Comparison of ENCODE assay signal across 36 cellular contexts in the genomic region with DNA sequence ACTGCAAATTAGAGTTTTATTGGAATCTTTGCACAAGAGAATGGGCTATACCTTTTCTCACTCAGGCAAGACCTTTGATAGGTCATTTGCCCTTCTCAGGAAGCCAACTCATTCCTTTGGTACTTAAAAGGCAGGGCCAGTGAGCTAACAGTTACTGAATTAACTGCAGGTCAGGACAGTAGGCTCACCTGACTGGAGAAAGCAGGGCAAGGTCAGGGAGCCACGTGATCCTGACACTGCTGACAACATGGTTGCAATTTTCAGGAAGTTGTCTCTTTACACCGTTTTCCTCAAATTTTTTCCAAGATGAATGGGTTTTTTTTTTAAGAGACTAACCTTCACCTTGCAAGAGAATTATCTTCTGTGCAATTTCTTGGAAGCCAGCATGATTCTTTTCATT. TPM values are rescaled to one million over a fixed set of nuclear protein-coding genes. Genes with fewer than 3 reads are reported as not detected.
"Had no signal": no experiment of that assay in that cellular context is flagged by ENCODE, and none has a peak within 500 bp of the region (broad histone marks: within the 10 kb centered on the region; RNA-seq: fewer than 3 reads in every experiment).

No MANE protein-coding gene starts in this region.

- H3K4me3 ChIP-seq: cardiac muscle cell, colonic mucosa, heart left ventricle, left ventricle myocardium inferior, lung, right lobe of liver, upper lobe of left lung had no signal

- H3K4me1 ChIP-seq: colonic mucosa had no signal

- ATAC-seq: effector memory CD8-positive, alpha-beta T cell; esophagus mucosa; heart left ventricle; right lobe of liver; stimulated activated memory B cell treated with anti-CD40 and anti-IgM and Interleukin-4, amounts not matched to agents 10 μg/mL and 1 μg/mL and 100 μg/mL, for 72 hours; stimulated activated naive CD8-positive, alpha-beta T cell treated with anti-CD3 and anti-CD28 coated beads, Interleukin-15, amount 100 ng/mL, for 72 hours had no signal

- H3K27me3 ChIP-seq: cardiac muscle cell, colonic mucosa, heart left ventricle, right lobe of liver, upper lobe of left lung had no signal

- H3K27ac ChIP-seq: cardiac muscle cell, colonic mucosa, heart left ventricle, left ventricle myocardium inferior, right lobe of liver, upper lobe of left lung, WERI-Rb-1 had no signal

- DNase-seq: activated CD4-positive, alpha-beta memory T cell treated with anti-CD3 and anti-CD28 coated beads for 36 hours; activated CD4-positive, alpha-beta T cell treated with anti-CD3 and anti-CD28 coated beads, Interleukin-2, amount 10 ng/mL, durations not matched to agents 24 days and 14 days; activated CD4-positive, CD25-positive, alpha-beta regulatory T cell treated with anti-CD3 and anti-CD28 coated beads, Interleukin-2, amount 50 U/mL, for 72 hours; activated CD8-positive, alpha-beta memory T cell treated with anti-CD3 and anti-CD28 coated beads, Interleukin-2, amount 50 U/mL, for 4 hours; activated gamma-delta T cell; activated naive CD4-positive, alpha-beta T cell treated with anti-CD3 and anti-CD28 coated beads, Interleukin-2, amount 50 U/mL, for 16 hours; activated T-cell treated with anti-CD3 and anti-CD28 coated beads, Interleukin-2, amount 50 U/mL, for 1 hour; cerebellar nuclear complex; colonic mucosa; effector memory CD8-positive, alpha-beta T cell; foreskin fibroblast; heart left ventricle; hypothalamus; immature natural killer cell; left ventricle myocardium inferior; right lobe of liver; stimulated activated CD4-positive, alpha-beta T cell treated with anti-CD3 and anti-CD28 coated beads, Interleukin-12 subunit alpha, Interleukin-12 subunit beta, amount 100 ng/mL, for 4 hours; stimulated activated CD4-positive, alpha-beta T cell treated with anti-CD3 and anti-CD28 coated beads, Interleukin-4, amount 100 ng/mL, for 24 hours; stimulated activated naive CD8-positive, alpha-beta T cell treated with anti-CD3 and anti-CD28 coated beads, Interleukin-15, amount 100 ng/mL, for 72 hours; substantia nigra; SW 1271; T-helper 9 cell; WERI-Rb-1 had no signal

- H3K9me3 ChIP-seq: colonic mucosa, heart left ventricle, left ventricle myocardium inferior, right lobe of liver, upper lobe of left lung had no signal

RNA-seq across cellular contexts. Expression of a gene that starts 21.1 kb away (rescaled TPM):
- total RNA-seq: activated CD4-positive, alpha-beta memory T cell treated with anti-CD3 and anti-CD28 coated beads for 36 hours; activated CD4-positive, alpha-beta T cell treated with anti-CD3 and anti-CD28 coated beads, Interleukin-2, amount 10 ng/mL, durations not matched to agents 24 days and 14 days; activated CD8-positive, alpha-beta memory T cell treated with anti-CD3 and anti-CD28 coated beads for 36 hours; cardiac muscle cell; colonic mucosa; endothelial cell of umbilical vein; esophagus mucosa; heart left ventricle; kidney epithelial cell; left ventricle myocardium inferior; lung; mucosa of gallbladder; osteoblast; progenitor cell of endocrine pancreas; renal cortical epithelial cell; right lobe of liver; skeletal muscle tissue had no signal
